11 cellular contexts compared by ENCODE assay signal in the genomic region with DNA sequence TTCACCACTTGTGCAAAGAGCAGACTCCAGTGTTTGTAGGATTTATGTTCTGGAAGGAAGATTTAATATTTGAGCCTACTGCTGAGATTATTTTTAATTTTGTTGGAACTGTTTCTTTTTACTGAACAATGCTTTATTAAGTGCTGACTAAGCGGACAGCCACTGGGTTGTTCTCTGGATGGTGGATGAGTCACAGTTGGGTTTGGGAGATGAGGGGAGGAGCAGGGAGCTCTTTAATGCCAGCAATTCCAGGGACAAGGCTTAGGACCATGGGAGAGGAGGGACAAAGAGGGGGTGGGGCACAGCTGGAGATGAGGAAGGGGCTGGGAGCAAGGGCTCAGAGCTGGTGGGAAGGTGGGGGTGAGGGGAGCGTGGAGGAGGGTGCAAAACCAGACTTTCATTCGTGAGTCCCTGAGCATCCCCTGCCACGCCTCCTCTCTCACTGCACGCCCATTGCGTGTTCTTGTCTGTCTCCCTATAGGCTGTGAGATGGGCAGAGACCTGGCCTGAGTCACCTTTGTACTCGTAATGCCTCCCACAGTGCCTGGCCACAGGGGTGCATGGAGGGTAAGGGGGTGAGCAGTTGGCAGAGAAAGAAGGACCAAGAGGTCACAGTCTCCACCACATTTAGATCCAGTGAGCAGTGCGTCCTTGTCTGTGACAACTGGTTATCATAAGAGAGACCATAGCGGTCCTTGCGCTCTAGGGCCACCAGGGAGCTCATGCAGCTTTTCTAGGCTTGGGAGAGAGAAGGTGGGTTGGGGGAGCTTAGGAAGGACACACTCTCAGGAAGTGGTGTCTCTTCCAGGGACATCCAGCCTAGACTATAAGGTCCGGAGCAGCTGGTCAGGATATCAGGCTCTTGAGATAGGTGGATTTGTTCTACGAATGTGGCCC. TPM values are rescaled to one million over a fixed set of nuclear protein-coding genes. Genes with fewer than 3 reads are reported as not detected.
DNase-seq lines count a peak whose midpoint lies in the region; ATAC-seq and TF ChIP-seq lines count a peak whose summit lies in the region.
"Had no signal": no experiment of that assay in that cellular context is flagged by ENCODE, and none has a peak within 500 bp of the region (broad histone marks: within the 10 kb centered on the region; RNA-seq: fewer than 3 reads in every experiment).

No MANE protein-coding gene starts in this region.

- DNase-seq in HFF-Myc (ENCODE audit: extremely low read depth, low read depth) (peak; percentile 42), astrocyte of the hippocampus (ENCODE audit: low read depth, low spot score) (peak; percentile 87), right atrium auricular region (ENCODE audit: low spot score) (no peak), smooth muscle cell (lab: John Stamatoyannopoulos, UW; ENCODE audit: unreplicated experiment) (no peak), cerebellum (ENCODE audit: low spot score) (no peak), NCI-H748 (lab: John Stamatoyannopoulos, UW; ENCODE audit: unreplicated experiment) (no peak)
- DNase-seq: activated gamma-delta T cell; SHP77 treated with DMSO at 0.1 percent for 48 hours; stimulated activated CD4-positive, alpha-beta T cell treated with anti-CD3 and anti-CD28 coated beads, Interleukin-1b, Interleukin-23, amount 100 ng/mL, for 48 hours had no signal

- H3K9ac ChIP-seq in smooth muscle cell (ENCODE audit: low read depth): no peak overlapping the region

- no peaks in the 10 kb centered on the region for H3K79me2 ChIP-seq in smooth muscle cell (ENCODE audit: low read depth)

- no peaks in the 10 kb centered on the region for H4K20me1 ChIP-seq in smooth muscle cell (ENCODE audit: low read depth)

- H3K4me3 ChIP-seq in HFF-Myc (replicated peaks; ENCODE audit: low read depth, low read length) (no peak overlapping the region), right atrium auricular region (no peak overlapping the region), smooth muscle cell (no peak overlapping the region)

- H3K27ac ChIP-seq in right atrium auricular region: peak overlapping the region; percentile 90 to 98
- H3K27ac ChIP-seq in smooth muscle cell (ENCODE audit: low read depth): no peak overlapping the region

- TF ChIP-seq CTCF in HFF-Myc (IDR thresholded peaks at IDR 0.05; ENCODE audit: low read depth, low read length, missing control alignments): no peak
- TF ChIP-seq CTCF in right atrium auricular region (IDR thresholded peaks at IDR 0.05): no peak
- TF ChIP-seq CTCF in smooth muscle cell (IDR thresholded peaks at IDR 0.05; ENCODE audit: borderline replicate concordance, insufficient read depth, poor library complexity, severe bottlenecking): no peak

- H3K27me3 ChIP-seq in right atrium auricular region (no peaks in the 10 kb centered on the region), smooth muscle cell (ENCODE audit: low read depth) (no peaks in the 10 kb centered on the region)

- peak overlapping the region; percentile 76 for H3K4me2 ChIP-seq in smooth muscle cell

- H3K36me3 ChIP-seq in right atrium auricular region (peaks cover 11% of the 10 kb centered on the region), smooth muscle cell (ENCODE audit: low read depth) (no peaks in the 10 kb centered on the region)

- H3K4me1 ChIP-seq in right atrium auricular region (peaks cover 0 to 51% of the 10 kb centered on the region in 2 donors), smooth muscle cell (ENCODE audit: low read depth) (peaks cover 6% of the 10 kb centered on the region)

- ATAC-seq in HG03159 (IDR thresholded peaks at IDR 0.05; ENCODE audit: unreplicated experiment): no peak
- ATAC-seq in HG02870 (IDR thresholded peaks at IDR 0.05; ENCODE audit: unreplicated experiment): no peak

- H3F3A ChIP-seq in smooth muscle cell (ENCODE audit: low read depth): peaks cover 9% of the 10 kb centered on the region

- H3K9me3 ChIP-seq in right atrium auricular region (no peaks in the 10 kb centered on the region), smooth muscle cell (replicated peaks; ENCODE audit: low read depth) (no peaks in the 10 kb centered on the region)

- WGBS in smooth muscle cell (ENCODE audit: low lambda C conversion rate): 63% methylated on average over 12 of the region's 12 CpGs

- no peak overlapping the region for H2AFZ ChIP-seq in smooth muscle cell (ENCODE audit: low read depth)

RNA-seq across cellular contexts. Expression of a gene that starts 18.4 kb away (rescaled TPM):
- total RNA-seq in right atrium auricular region (100 to 1,000 TPM; 270 to 502 TPM), smooth muscle cell (3.4 and 4.9 TPM in 2 replicates), cerebellum (20.9 TPM)
- 12.1 and 13.6 TPM in 2 replicates for polyA plus RNA-seq in smooth muscle cell

RNA-seq across cellular contexts. Expression of a gene that starts 48.2 kb away (rescaled TPM):
- total RNA-seq in right atrium auricular region (1 to 10 TPM; 5.5 to 6.6 TPM), smooth muscle cell (5.7 and 10.2 TPM in 2 replicates), cerebellum (31.0 TPM)
- 13.6 and 22.5 TPM in 2 replicates for polyA plus RNA-seq in smooth muscle cell

Comparison
In these comparisons a context has a peak if more than half of its experiments do, and no peak if none do; other contexts are left out.
1. DNase-seq: peak in HFF-Myc (single experiment) and astrocyte of the hippocampus (single experiment); none in right atrium auricular region (single experiment), smooth muscle cell (single experiment), cerebellum (single experiment) and NCI-H748 (single experiment).
2. RNA of a gene that starts 18.4 kb away (total RNA-seq): 270 to 502 TPM in right atrium auricular region; 20.9 TPM in cerebellum (single experiment) and 3.4 to 4.9 TPM in smooth muscle cell; every median in the first group is over 10 times any median in the second.